Comparison of ENCODE assay signal across 6 cellular contexts in the genomic region with DNA sequence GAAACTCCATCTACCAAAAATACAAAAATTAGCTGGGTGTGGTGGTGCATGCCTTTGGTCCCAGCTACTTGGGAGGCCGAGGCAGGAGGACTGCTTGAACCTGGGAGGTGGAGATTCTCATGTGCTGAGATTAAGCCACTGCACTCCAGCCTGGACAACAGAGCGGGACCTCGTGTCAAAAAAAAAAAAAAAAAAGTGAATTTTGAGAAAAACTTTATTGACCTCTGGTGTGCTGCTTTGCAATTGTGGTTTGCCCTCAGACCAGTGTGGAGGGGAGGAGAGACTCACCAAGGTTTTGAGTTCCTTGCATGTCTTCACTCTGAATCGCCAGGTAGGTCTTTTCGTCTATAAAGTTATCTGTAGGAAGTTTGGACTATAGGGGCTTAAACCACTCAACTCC.
"Had no signal": no experiment of that assay in that cellular context is flagged by ENCODE, and none has a peak within 500 bp of the region (broad histone marks: within the 10 kb centered on the region; RNA-seq: fewer than 3 reads in every experiment).

No MANE protein-coding gene starts in this region.

- H3K27ac Mint-ChIP-seq: IgD-negative memory B cell had no signal

- DNase-seq: IMR-90, KBM-7, KG1 had no signal

- H3K27ac ChIP-seq: HL-60 had no signal

- H3K4me1 Mint-ChIP-seq: IgD-negative memory B cell had no signal

- FAIRE-seq: HTR-8/SVneo had no signal

- H3K4me3 Mint-ChIP-seq: IgD-negative memory B cell had no signal
